In the genomic region with DNA sequence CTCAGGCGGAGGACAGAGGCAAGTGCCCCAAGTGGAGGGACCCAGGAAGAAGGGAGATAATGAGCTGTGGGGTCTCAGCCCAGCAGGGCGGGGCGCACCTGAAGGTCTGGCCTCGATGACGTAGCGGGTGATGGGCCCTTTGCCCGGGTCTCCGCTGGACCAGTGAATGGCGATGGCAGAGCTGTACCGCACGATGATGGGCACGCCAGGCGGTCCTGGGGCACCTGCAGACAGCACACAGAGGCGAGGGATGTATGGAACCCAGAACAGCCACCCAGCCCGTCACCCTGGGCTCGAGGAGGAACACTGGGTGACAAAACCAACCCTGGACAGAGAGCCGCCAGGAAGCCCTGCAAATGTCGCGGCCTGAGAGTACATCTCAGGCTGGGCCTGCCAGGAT, we compare ENCODE assay signal across 21 cellular contexts. TPM values are rescaled to one million over a fixed set of nuclear protein-coding genes. Genes with fewer than 3 reads are reported as not detected.
DNase-seq lines count a peak whose midpoint lies in the region; ATAC-seq, FAIRE-seq and TF ChIP-seq lines count a peak whose summit lies in the region.
"Had no signal": no experiment of that assay in that cellular context is flagged by ENCODE, and none has a peak within 500 bp of the region (broad histone marks: within the 10 kb centered on the region; RNA-seq: fewer than 3 reads in every experiment).

No MANE protein-coding gene starts in this region.

- TF ChIP-seq RAD21 in H1 (IDR thresholded peaks at IDR 0.05 in 1 of 2, conservative IDR thresholded peaks at IDR 0.05 in 1 of 2; ENCODE audit: low read depth in 2 of 2, low read length in 2 of 2), result no peak

- H4K5ac ChIP-seq in H1 (ENCODE audit: insufficient read length, low read depth, low read length), result no peak overlapping the region

- no peak for ATAC-seq in right cardiac atrium
- ATAC-seq: K562 had no signal

- peak overlapping the region; percentile 44; the same call in 1 of the 2 replicates for H2BK5ac ChIP-seq in H1 (ENCODE audit: low read depth, low read length)

- no peak overlapping the region for H2AFZ ChIP-seq in H1 (ENCODE audit: low read length)

- intact Hi-C loops in right cardiac atrium (cut with DNase I), result no loop called here

- no peak overlapping the region for H2AK5ac ChIP-seq in H1 (ENCODE audit: low read depth, low read length)

- POLR2A ChIA-PET in H1 (lab: Charles Lee; ENCODE audit: partially characterized antibody), result interaction anchor here (1.3 to 1.8 kb wide), 3 partner anchors 16 to 102 kb away, joined by 3 to 7 read pairs (median 5); a partner anchor contains a TSS

- CTCF ChIA-PET in H1 (lab: Charles Lee; ENCODE audit: partially characterized antibody), result interaction anchor here (1.2 to 3.0 kb wide), 6 partner anchors 9 to 101 kb away, joined by 4 to 13 read pairs (median 7); a partner anchor contains a TSS

- no peak overlapping the region for H2BK120ac ChIP-seq in H1 (replicated peaks; ENCODE audit: low read depth, low read length)

- no peak for FAIRE-seq in H1 (lab: Jason Lieb, UNC)
- FAIRE-seq: A204.1, K562, RCC 7860 had no signal

- no peak overlapping the region for H3K4me3 ChIP-seq in right cardiac atrium (ENCODE audit: low read length)
- no peak overlapping the region for H3K4me3 ChIP-seq in right atrium auricular region
- H3K4me3 ChIP-seq in H1 (ENCODE audit: extremely low read depth in 1 of 4, insufficient read depth in 2 of 4, low read depth in 3 of 4, low read length in 4 of 4), result no peak overlapping the region
- no peak overlapping the region for H3K4me3 ChIP-seq in rectal smooth muscle tissue (ENCODE audit: low read length)
- H3K4me3 ChIP-seq: BLaER1, K562, SJCRH30 had no signal

- no peak overlapping the region for H3K56ac ChIP-seq in H1 (replicated peaks; ENCODE audit: insufficient read length, low read depth, low read length)

- no peak overlapping the region for H3K23ac ChIP-seq in H1 (ENCODE audit: insufficient read length)

- H3K27ac ChIP-seq in right cardiac atrium (ENCODE audit: low read length), result no peak overlapping the region
- no peak overlapping the region for H3K27ac ChIP-seq in right atrium auricular region
- H3K27ac ChIP-seq in H1 (ENCODE audit: low read depth, low read length), result no peak overlapping the region
- H3K27ac ChIP-seq in rectal smooth muscle tissue (ENCODE audit: low read depth, low read length), result peak overlapping the region; percentile 85
- H3K27ac ChIP-seq: BLaER1, SJCRH30 had no signal

- DNase-seq in right cardiac atrium (peak in 2 of 3 donors; percentile 42 to 54), right atrium auricular region (ENCODE audit: low spot score) (no peak), H1 (ENCODE audit: low read depth in 1 of 2, low spot score in 2 of 2) (no peak), amniotic stem cell (lab: John Stamatoyannopoulos, UW) (no peak), epidermal melanocyte (ENCODE audit: insufficient read length, low spot score) (no peak), HuH-7.5 (ENCODE audit: low spot score) (no peak)
- DNase-seq: CD4-positive, CD25-positive, alpha-beta regulatory T cell; H9; Kasumi-1; NCI-H1105; NCI-H146; NCI-H1930; NCI-H2107; NCI-H524 treated with DMSO at 0.1 percent for 48 hours; NCI-H774; SJCRH30 had no signal

- H3K36me3 ChIP-seq in right atrium auricular region (no peaks in the 10 kb centered on the region), H1 (ENCODE audit: control insufficient read depth in 2 of 4, insufficient read depth in 4 of 4, low read length in 3 of 4) (no peaks in the 10 kb centered on the region), rectal smooth muscle tissue (ENCODE audit: control insufficient read depth, insufficient read depth, low read length) (no peaks in the 10 kb centered on the region)
- H3K36me3 ChIP-seq: SJCRH30 had no signal

- H3K9ac ChIP-seq in H1 (replicated peaks in 1 of 4; ENCODE audit: extremely low read depth in 1 of 4, low read depth in 3 of 4, low read length in 3 of 4) (no peak overlapping the region), rectal smooth muscle tissue (ENCODE audit: low read length) (no peak overlapping the region)
- H3K9ac ChIP-seq: BLaER1 had no signal

- no peak overlapping the region for H3K4me2 ChIP-seq in H1 (ENCODE audit: insufficient read depth in 1 of 2, low read depth in 2 of 2, low read length in 2 of 2)
- H3K4me2 ChIP-seq: BLaER1 had no signal

- no peaks in the 10 kb centered on the region for H3K79me1 ChIP-seq in H1 (ENCODE audit: low read depth, low read length)

- WGBS in right cardiac atrium, result 96% methylated on average over 19 of the region's 19 CpGs
- 96% methylated on average over 17 of the region's 19 CpGs; no CpG with 5 or more reads in 1 of the 2 experiments for WGBS in H1 (ENCODE audit: extremely low coverage in 1 of 2, insufficient coverage in 1 of 2, insufficient read length in 1 of 2, insufficient replicate concordance in 2 of 2, low coverage in 1 of 2, low lambda C conversion rate in 2 of 2, missing lambda C conversion rate in 1 of 2), 2 experiments

- H3K23me2 ChIP-seq in H1 (ENCODE audit: low read depth, low read length), result peaks cover 2% of the 10 kb centered on the region; the same call in 1 of the 2 replicates

- H3K27me3 ChIP-seq in right cardiac atrium (ENCODE audit: control insufficient read depth, insufficient read depth) (no peaks in the 10 kb centered on the region), right atrium auricular region (no peaks in the 10 kb centered on the region), H1 (replicated peaks in 1 of 4; ENCODE audit: control insufficient read depth in 3 of 4, extremely low read depth in 1 of 4, insufficient read depth in 3 of 4, low read length in 3 of 4) (no peaks in the 10 kb centered on the region), rectal smooth muscle tissue (ENCODE audit: control insufficient read depth, insufficient read depth, low read length) (no peaks in the 10 kb centered on the region)
- H3K27me3 ChIP-seq: BLaER1, SJCRH30 had no signal

- TF ChIP-seq EP300 in H1 (IDR thresholded peaks at IDR 0.05; ENCODE audit: borderline replicate concordance in 1 of 2, low read depth in 2 of 2, low read length in 2 of 2), result no peak

- no peak overlapping the region for H4K91ac ChIP-seq in H1 (replicated peaks; ENCODE audit: insufficient read length, low read length)

- H3K18ac ChIP-seq in H1 (ENCODE audit: extremely low read depth, low read length), result peak overlapping the region; percentile 60

- no peak overlapping the region for H3K4ac ChIP-seq in H1 (replicated peaks; ENCODE audit: insufficient read length, low read depth, low read length)

- no peaks in the 10 kb centered on the region for H3K79me2 ChIP-seq in H1 (ENCODE audit: control insufficient read depth in 1 of 2, insufficient read depth in 2 of 2, low read length in 2 of 2)

- no peak for TF ChIP-seq CTCF in right atrium auricular region (IDR thresholded peaks at IDR 0.05)
- TF ChIP-seq CTCF in H1 (IDR thresholded peaks at IDR 0.05; ENCODE audit: control extremely low read depth in 1 of 3, insufficient read depth in 1 of 3, low read depth in 1 of 3, low read length in 3 of 3), result no peak

- peak overlapping the region; percentile 8 for H4K8ac ChIP-seq in H1 (ENCODE audit: extremely low read depth, insufficient read depth, low read length)

- no peak overlapping the region for H3K14ac ChIP-seq in H1 (ENCODE audit: insufficient read length)

- H3K9me3 ChIP-seq in right cardiac atrium (ENCODE audit: control insufficient read depth, low read length) (no peaks in the 10 kb centered on the region), right atrium auricular region (no peaks in the 10 kb centered on the region), H1 (ENCODE audit: insufficient read depth in 2 of 2, low read depth in 1 of 2, low read length in 1 of 2) (no peaks in the 10 kb centered on the region)
- H3K9me3 ChIP-seq: BLaER1, SJCRH30 had no signal

- H2BK20ac ChIP-seq in H1 (ENCODE audit: low read length), result no peak overlapping the region

- H2BK15ac ChIP-seq in H1 (ENCODE audit: low read length), result no peak overlapping the region; the same call in 1 of the 2 replicates

- TF ChIP-seq POLR2A in H1 (IDR thresholded peaks at IDR 0.05; ENCODE audit: control extremely low read depth in 1 of 2, low read depth in 2 of 2, low read length in 2 of 2), result no peak

- H2BK12ac ChIP-seq in H1 (ENCODE audit: low read depth, low read length), result 0 out of 2 replicates have a peak overlapping the region, but pooled peaks have one; percentile 9

- H4K20me1 ChIP-seq in H1 (replicated peaks in 1 of 2; ENCODE audit: control insufficient read depth in 1 of 2, insufficient read depth in 2 of 2, low read length in 2 of 2), result no peaks in the 10 kb centered on the region
- H4K20me1 ChIP-seq: BLaER1 had no signal

- H3K4me1 ChIP-seq in right cardiac atrium (ENCODE audit: control insufficient read depth, insufficient read depth, low read length) (peaks cover 7% of the 10 kb centered on the region), right atrium auricular region (peaks cover 0 to 28% of the 10 kb centered on the region in 2 donors), H1 (replicated peaks in 1 of 4; ENCODE audit: control insufficient read depth in 3 of 4, insufficient read depth in 4 of 4, low read length in 3 of 4) (peaks cover 4 to 26% (median 23%) of the 10 kb centered on the region in 4 experiments), rectal smooth muscle tissue (ENCODE audit: control insufficient read depth, insufficient read depth, low read length) (peaks cover 30% of the 10 kb centered on the region)
- H3K4me1 ChIP-seq: SJCRH30 had no signal

TF ChIP-seq in H1, 55 proteins besides CTCF, POLR2A, EP300 and RAD21 (continues in another document):
- TF ChIP-seq, protein P1, sequence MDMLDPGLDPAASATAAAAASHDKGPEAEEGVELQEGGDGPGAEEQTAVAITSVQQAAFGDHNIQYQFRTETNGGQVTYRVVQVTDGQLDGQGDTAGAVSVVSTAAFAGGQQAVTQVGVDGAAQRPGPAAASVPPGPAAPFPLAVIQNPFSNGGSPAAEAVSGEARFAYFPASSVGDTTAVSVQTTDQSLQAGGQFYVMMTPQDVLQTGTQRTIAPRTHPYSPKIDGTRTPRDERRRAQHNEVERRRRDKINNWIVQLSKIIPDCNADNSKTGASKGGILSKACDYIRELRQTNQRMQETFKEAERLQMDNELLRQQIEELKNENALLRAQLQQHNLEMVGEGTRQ (IDR thresholded peaks at IDR 0.05; ENCODE audit: low read length), result no peak
- TF ChIP-seq SIX5 (IDR thresholded peaks at IDR 0.05; ENCODE audit: low read depth, low read length), result no peak

RNA-seq across cellular contexts. Expression of a gene that starts 46.2 kb away (rescaled TPM):
- 10 to 100 TPM; 28.1 to 47.1 (median 38.4) TPM for total RNA-seq in right cardiac atrium
- 31.9 TPM for polyA plus RNA-seq in right cardiac atrium
- total RNA-seq in right atrium auricular region, result 10 to 100 TPM; 35.4 to 56.0 TPM
- total RNA-seq in H1 (2021; fragmentation: NEBNext Ultra II Directional; extraction: Animal tissue kit (Norgen Biotek cat#: 25700)), result 12.6 and 13.1 TPM in 2 replicates
- polyA plus RNA-seq in H1 (2011; rRNA removed), result 8.8 and 13.9 TPM in 2 replicates
- 10.7 TPM for polyA plus RNA-seq in H1 (2011; cell fraction: cytosol; rRNA removed)
- 12.2 TPM for polyA plus RNA-seq in H1 (2011; cell fraction: nucleus; rRNA removed)
- polyA plus RNA-seq in H1 (2012, experiment 1 of 2), result 8.2 to 11.6 TPM (median 10.3 TPM) in 4 replicates
- polyA plus RNA-seq in H1 (2012, experiment 2 of 2), result 11.4 TPM
- 6.2 TPM for polyA plus RNA-seq in H1 (2013, experiment 1 of 2)
- polyA plus RNA-seq in H1 (2013, experiment 2 of 2), result 6.5 TPM
- polyA minus RNA-seq in H1 (2011; rRNA and poly(A)+ RNA removed), result 10.9 and 12.7 TPM in 2 replicates
- 13.9 TPM for polyA minus RNA-seq in H1 (2011; cell fraction: cytosol; rRNA and poly(A)+ RNA removed)
- 19.5 TPM for polyA minus RNA-seq in H1 (2011; cell fraction: nucleus; rRNA and poly(A)+ RNA removed)

Comparison
In these comparisons a context has a peak if more than half of its experiments do, and no peak if none do; other contexts are left out.
1. DNase-seq: peak in right cardiac atrium (2 of 3); none in right atrium auricular region (single experiment), H1 (0 of 2), amniotic stem cell (single experiment), epidermal melanocyte (single experiment) and HuH-7.5 (single experiment).